In the genomic region with DNA sequence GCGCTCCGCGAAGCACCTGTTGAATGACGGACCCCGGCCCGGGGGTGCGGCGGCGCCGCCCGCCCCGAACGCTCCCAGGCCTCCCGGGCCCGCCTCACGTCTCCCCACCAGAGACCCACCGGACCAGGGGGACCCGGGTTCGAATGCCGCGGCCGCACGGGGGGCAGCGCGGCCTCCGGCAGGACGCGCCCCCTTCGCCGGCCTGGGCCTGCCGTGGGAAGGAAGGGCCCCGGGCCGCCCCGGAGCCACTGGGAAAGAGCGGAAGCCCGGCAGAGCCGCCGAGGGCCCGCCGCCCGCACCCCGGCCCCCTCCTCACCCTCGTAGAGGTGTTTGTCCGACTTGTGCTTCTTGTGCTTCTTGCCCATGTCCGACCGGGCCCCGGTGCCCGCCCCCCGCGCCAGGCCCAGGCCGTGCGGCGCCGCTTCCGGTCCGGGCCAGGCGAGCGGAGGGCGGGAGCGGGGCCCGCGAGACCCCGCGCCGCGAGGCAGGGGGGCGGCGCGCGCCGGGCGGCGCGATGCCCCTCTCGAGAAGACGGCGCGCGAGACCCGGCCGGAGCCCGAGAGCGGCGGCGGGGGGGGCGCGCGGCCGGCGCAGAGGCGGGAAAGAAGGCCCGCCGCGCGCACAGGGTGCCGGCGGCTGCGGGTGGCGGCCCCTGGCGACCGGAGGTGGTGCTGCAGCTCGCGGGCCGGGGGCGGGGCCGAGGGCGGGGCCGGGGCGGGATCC, we compare ENCODE assay signal across 8 cellular contexts. TPM values are rescaled to one million over a fixed set of nuclear protein-coding genes. Genes with fewer than 3 reads are reported as not detected.
A peak's percentile ranks its signal among the peaks of the same experiment; 100 is the strongest.
DNase-seq lines count a peak whose midpoint lies in the region; ATAC-seq lines count a peak whose summit lies in the region.

A gene (minus strand): TSS at position 579 of the 723 bp plus-strand sequence. CDS start 214 bp downstream, at position 365.

- 1% methylated on average over 63 to 109 of the region's 109 CpGs for WGBS in esophagus, 2 donors

- H3K27me3 ChIP-seq in esophagus (ENCODE audit: control insufficient read depth in 1 of 2, insufficient read depth in 2 of 2, low read length in 2 of 2) (no peaks in the 10 kb centered on the region), muscle layer of duodenum (ENCODE audit: low read depth, low read length) (no peaks in the 10 kb centered on the region)

- H3K4me3 ChIP-seq in esophagus (ENCODE audit: low read depth in 1 of 2, low read length in 2 of 2) (peak within 1 kb of the TSS; percentile 73 to 88), muscle layer of duodenum (ENCODE audit: low read depth in 1 of 2, low read length in 2 of 2) (peak within 1 kb of the TSS; percentile 67 to 94)

- H3K27ac ChIP-seq in esophagus (ENCODE audit: low read depth in 2 of 2, low read length in 1 of 2) (peak within 1 kb of the TSS; percentile 81 to 94), muscle layer of duodenum (ENCODE audit: low read length) (no peak within 1 kb of the TSS)

- peak; percentile 92 for DNase-seq in AG08395 (ENCODE audit: low spot score)
- DNase-seq in NOMO-1 treated with dmso at 0.1 percent for 144 hours (lab: John Stamatoyannopoulos, UW; ENCODE audit: unreplicated experiment): peak; percentile 43
- DNase-seq in activated CD8-positive, alpha-beta memory T cell treated with anti-CD3 and anti-CD28 coated beads, Interleukin-2, amount 50 U/mL, for 48 hours: peak; percentile 90
- DNase-seq in stimulated activated CD8-positive, alpha-beta memory T cell treated with anti-CD3 and anti-CD28 coated beads, Interleukin-7, amount 100 ng/mL, for 24 hours (ENCODE audit: low read depth): peak; percentile 37

- H3K9me3 ChIP-seq in esophagus (ENCODE audit: control insufficient read depth in 2 of 2, insufficient read depth in 1 of 2, low read depth in 1 of 2, low read length in 1 of 2) (no peaks in the 10 kb centered on the region), muscle layer of duodenum (ENCODE audit: control insufficient read depth in 1 of 2, low read length in 2 of 2) (no peaks in the 10 kb centered on the region)

- H3K4me1 ChIP-seq in esophagus (ENCODE audit: control insufficient read depth in 2 of 2, insufficient read depth in 2 of 2, low read length in 1 of 2) (peaks cover 2% of the 10 kb centered on the region in 2 donors), muscle layer of duodenum (ENCODE audit: control insufficient read depth in 1 of 2, insufficient read depth in 2 of 2, low read length in 2 of 2) (peaks cover 7 to 34% of the 10 kb centered on the region in 2 donors)

- H3K36me3 ChIP-seq in esophagus (ENCODE audit: control insufficient read depth in 2 of 2, insufficient read depth in 2 of 2, low read length in 1 of 2) (peaks cover 0 to 6% of the 10 kb centered on the region in 2 donors), muscle layer of duodenum (ENCODE audit: control insufficient read depth in 1 of 2, insufficient read depth in 2 of 2, low read length in 2 of 2) (peaks cover 5 to 8% of the 10 kb centered on the region in 2 donors)

- ATAC-seq in GM18519 (IDR thresholded peaks at IDR 0.05; ENCODE audit: low FRiP score, unreplicated experiment): peak; percentile 67
- peak; percentile 41 for ATAC-seq in HG03060 (IDR thresholded peaks at IDR 0.05; ENCODE audit: low read depth, unreplicated experiment)

RNA-seq across cellular contexts. Expression of the gene that starts here (rescaled TPM):
- polyA plus RNA-seq in esophagus: 10 to 100 TPM; 42.1 to 45.0 TPM

Comparison
In these comparisons a context has a peak if more than half of its experiments do, and no peak if none do; other contexts are left out.
1. DNase-seq: peak in every context shown above with its lines; median percentile 92 in AG08395; 90 in activated CD8-positive, alpha-beta memory T cell treated with anti-CD3 and anti-CD28 coated beads, Interleukin-2, amount 50 U/mL, for 48 hours; 43 in NOMO-1 treated with dmso at 0.1 percent for 144 hours; 37 in stimulated activated CD8-positive, alpha-beta memory T cell treated with anti-CD3 and anti-CD28 coated beads, Interleukin-7, amount 100 ng/mL, for 24 hours.